In the genomic region with DNA sequence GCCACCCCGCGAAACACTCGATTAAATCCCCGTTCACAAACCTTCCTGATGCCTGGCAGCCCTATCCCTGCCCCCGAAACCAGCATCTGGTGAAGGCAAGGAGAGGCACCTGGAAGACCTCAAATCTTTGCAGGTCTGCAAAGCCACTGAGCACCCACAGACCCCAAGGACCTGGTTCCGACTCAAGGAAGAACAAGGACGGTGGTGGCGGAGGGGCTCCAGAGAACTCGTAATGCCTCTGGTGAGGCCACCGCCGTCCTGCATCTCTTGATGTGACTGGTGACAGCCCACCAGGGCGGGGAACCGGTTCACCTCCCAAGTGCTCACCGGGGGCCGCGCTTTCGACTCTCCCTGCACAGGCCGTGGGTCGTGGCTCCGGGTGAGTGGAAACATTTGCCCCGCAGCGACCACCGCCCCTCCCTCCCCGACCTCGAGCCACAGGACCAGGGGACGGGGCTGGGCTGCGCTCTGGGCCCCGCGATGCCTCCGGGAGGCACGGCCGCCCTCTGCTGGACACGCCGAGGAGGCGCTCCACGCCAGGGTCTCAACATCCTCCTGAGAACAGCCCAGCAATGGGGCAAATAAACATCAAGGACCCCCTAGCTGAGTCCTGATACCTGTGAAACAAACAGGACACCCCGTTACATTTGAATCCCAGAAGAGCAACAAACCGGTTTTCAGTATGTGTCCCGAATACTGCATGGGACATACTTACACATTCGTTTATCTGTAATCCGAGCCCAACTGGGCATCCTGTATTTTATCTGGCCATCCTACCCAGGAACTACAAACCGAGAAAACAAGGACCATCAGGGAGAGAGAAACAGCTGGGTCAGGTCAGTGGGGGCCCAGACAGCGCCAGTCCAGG, we compare ENCODE assay signal across 9 cellular contexts. TPM values are rescaled to one million over a fixed set of nuclear protein-coding genes. Genes with fewer than 3 reads are reported as not detected.
A peak's percentile ranks its signal among the peaks of the same experiment; 100 is the strongest.
DNase-seq lines count a peak whose midpoint lies in the region; ATAC-seq, FAIRE-seq and TF ChIP-seq lines count a peak whose summit lies in the region.
"Had no signal": no experiment of that assay in that cellular context is flagged by ENCODE, and none has a peak within 500 bp of the region (broad histone marks: within the 10 kb centered on the region; RNA-seq: fewer than 3 reads in every experiment).

No MANE protein-coding gene starts in this region.

- H3K4me1 ChIP-seq in A549 (0 out of 3 replicates have a peak, but pooled peaks cover 4% of the 10 kb centered on the region), K562 (replicated peaks in 1 of 2; ENCODE audit: control insufficient read depth in 2 of 2, insufficient read depth in 2 of 2, low read length in 2 of 2) (peaks cover 7 to 39% of the 10 kb centered on the region in 2 experiments; a peak in 4 of 5 replicates), keratinocyte (ENCODE audit: control insufficient read depth, extremely low read depth, insufficient read depth, low read length) (peaks cover 12% of the 10 kb centered on the region)

- dilution Hi-C loops in keratinocyte (cut with MboI; ENCODE audit: extremely low pct_ligation_motif_present, low sequenced_read_pairs): no loop called here

- TF ChIP-seq POLR2A in A549 (IDR thresholded peaks at IDR 0.05; ENCODE audit: low read length) (no peak), K562 (conservative IDR thresholded peaks at IDR 0.05) (no peak)

- peak overlapping the region; percentile 83 for H3K4me2 ChIP-seq in A549
- 0 out of 2 replicates have a peak overlapping the region, but pooled peaks have one; percentile 6 for H3K4me2 ChIP-seq in K562 (ENCODE audit: insufficient read depth, low read length)
- H3K4me2 ChIP-seq in keratinocyte (ENCODE audit: control insufficient read depth, extremely low read depth, insufficient read depth, low read depth, low read length): peak overlapping the region; percentile 22

- no peak overlapping the region for H3K4me3 ChIP-seq in A549
- H3K4me3 ChIP-seq in K562: no peak overlapping the region
- H3K4me3 ChIP-seq in keratinocyte (ENCODE audit: control insufficient read depth in 2 of 3, extremely low read depth in 1 of 3, insufficient read depth in 2 of 3, low read depth in 1 of 3, low read length in 3 of 3): no peak overlapping the region

- ATAC-seq in A549 (peak; percentile 65 to 82), K562 (peak; percentile 96), GM19463 (IDR thresholded peaks at IDR 0.05; ENCODE audit: unreplicated experiment) (no peak), HG03520 (IDR thresholded peaks at IDR 0.05; ENCODE audit: unreplicated experiment) (no peak)

- H3K27ac ChIP-seq in A549 (no peak overlapping the region), K562 (ENCODE audit: extremely low read depth, low read depth, low read length) (no peak overlapping the region), keratinocyte (ENCODE audit: control insufficient read depth, insufficient read depth, low read length) (no peak overlapping the region)

- 16% methylated on average over 17 of the region's 43 CpGs for WGBS in A549 (ENCODE audit: missing lambda C conversion rate)
- 9% methylated on average over 40 of the region's 43 CpGs for WGBS in K562 (ENCODE audit: insufficient coverage, low coverage, missing lambda C conversion rate)

- CTCF ChIA-PET in A549 (lab: Yijun Ruan, JAX) (interaction anchor here (1.0 to 1.2 kb wide), 4 partner anchors 8 to 19 kb away, joined by 3 to 6 read pairs (median 4); no protein-coding TSS in a partner anchor), K562 (lab: Yijun Ruan, JAX; ENCODE audit: low intra/inter-chr PET ratio) (interaction anchor here (0.6 to 1.6 kb wide), 2 partner anchors 26 to 28 kb away, joined by 3 read pairs; no protein-coding TSS in a partner anchor)

- POLR2A ChIA-PET in A549 (lab: Yijun Ruan, JAX) (no interaction called here), K562 (lab: Yijun Ruan, JAX) (no interaction called here)

- H3K36me3 ChIP-seq in K562 (ENCODE audit: control insufficient read depth, insufficient read depth, low read length) (no peaks in the 10 kb centered on the region), keratinocyte (ENCODE audit: control insufficient read depth in 2 of 2, extremely low read depth in 1 of 2, insufficient read depth in 2 of 2, low read length in 2 of 2) (no peaks in the 10 kb centered on the region)

- no peak overlapping the region for H2AFZ ChIP-seq in K562 (ENCODE audit: low read depth, low read length)
- no peak overlapping the region for H2AFZ ChIP-seq in keratinocyte (ENCODE audit: control insufficient read depth, low read length)

- in situ Hi-C loops in K562 (cut with MboI): no loop called here

- DNase-seq in A549 (ENCODE audit: low read depth in 1 of 2, low spot score in 1 of 2) (peak; percentile 29 to 50), GM19240 (ENCODE audit: insufficient read length, low spot score) (peak; percentile 61), SK-N-DZ (ENCODE audit: low spot score) (peak; percentile 61), K562 (ENCODE audit: extremely low read depth in 1 of 4, low spot score in 3 of 4) (peak; percentile 67 to 80 (median 78)), keratinocyte (ENCODE audit: low read depth, low spot score) (no peak)
- DNase-seq in stimulated activated CD4-positive, alpha-beta T cell treated with anti-CD3 and anti-CD28 coated beads, Interleukin-4, amount 100 ng/mL, for 24 hours: peak; percentile 50

- H4K20me1 ChIP-seq in K562 (replicated peaks; ENCODE audit: control insufficient read depth, insufficient read depth, low read length): peaks cover 4% of the 10 kb centered on the region; the same call in 1 of the 2 replicates
- no peaks in the 10 kb centered on the region for H4K20me1 ChIP-seq in keratinocyte (ENCODE audit: control insufficient read depth, extremely low read depth, insufficient read depth, low read length)

- no peaks in the 10 kb centered on the region for H3K9me1 ChIP-seq in K562 (ENCODE audit: control insufficient read depth, insufficient read depth, low read length)
- no peaks in the 10 kb centered on the region for H3K9me1 ChIP-seq in keratinocyte (ENCODE audit: control insufficient read depth, extremely low read depth, insufficient read depth, low read length)

- BruUV-seq in K562 (replicated peaks; lab: Mats Ljungman, UMichigan): no TSS peak

- intact Hi-C loops in K562 (cut with micrococcal nuclease): no loop called here

- TF ChIP-seq CTCF in A549 (IDR thresholded peaks at IDR 0.05) (peak; percentile 67), K562 (IDR thresholded peaks at IDR 0.05 in 2 of 3, conservative IDR thresholded peaks at IDR 0.05 in 1 of 3; ENCODE audit: insufficient read depth in 2 of 3, low read depth in 1 of 3, low read length in 3 of 3) (peak; percentile 73 to 87 (median 86)), keratinocyte (optimal IDR thresholded peaks at IDR 0.05 in 1 of 3, IDR thresholded peaks at IDR 0.05 in 1 of 3, conservative IDR thresholded peaks at IDR 0.05 in 1 of 3; ENCODE audit: extremely low read depth in 1 of 3, insufficient read depth in 2 of 3, low read length in 3 of 3) (peak; percentile 56 to 91 (median 88))

- H3K79me2 ChIP-seq in K562 (ENCODE audit: control insufficient read depth, insufficient read depth, low read length) (no peaks in the 10 kb centered on the region), keratinocyte (ENCODE audit: control insufficient read depth, insufficient read depth, low read length) (no peaks in the 10 kb centered on the region)

- TF ChIP-seq RAD21 in A549 (conservative IDR thresholded peaks at IDR 0.05 in 1 of 2, IDR thresholded peaks at IDR 0.05 in 1 of 2): peak; percentile 31 to 48; a peak in 3 of 5 replicates
- TF ChIP-seq RAD21 in K562 (CRISPR knock-in tag; conservative IDR thresholded peaks at IDR 0.05 in 1 of 2, IDR thresholded peaks at IDR 0.05 in 1 of 2): peak; percentile 27 to 66; a peak in 3 of 4 replicates

- H3K9me3 ChIP-seq in A549 (no peaks in the 10 kb centered on the region), K562 (replicated peaks; ENCODE audit: control insufficient read depth, insufficient read depth, low read depth, low read length) (no peaks in the 10 kb centered on the region), keratinocyte (ENCODE audit: control insufficient read depth, low read depth, low read length) (no peaks in the 10 kb centered on the region)

- H3K9ac ChIP-seq in K562 (ENCODE audit: insufficient read depth in 1 of 2, low read depth in 2 of 2, low read length in 2 of 2) (peak overlapping the region in 1 of 2 experiments; percentile 13; a peak in 1 of 4 replicates), keratinocyte (ENCODE audit: control insufficient read depth, extremely low read depth, insufficient read depth, low read length) (no peak overlapping the region)

- peaks cover 5 to 28% of the 10 kb centered on the region in 2 experiments; a peak in 4 of 5 replicates for H3K27me3 ChIP-seq in K562 (ENCODE audit: control insufficient read depth in 2 of 2, insufficient read depth in 2 of 2, low read length in 2 of 2)
- H3K27me3 ChIP-seq in keratinocyte (ENCODE audit: control insufficient read depth, extremely low read depth, insufficient read depth, low read length): peaks cover 35% of the 10 kb centered on the region

- TF ChIP-seq EP300 in A549 (IDR thresholded peaks at IDR 0.05) (no peak), K562 (IDR thresholded peaks at IDR 0.05; ENCODE audit: low read length) (no peak)

- no peak for FAIRE-seq in A549 (lab: Jason Lieb, UNC)
- FAIRE-seq in K562 (lab: Jason Lieb, UNC): peak; percentile 60
- no peak for FAIRE-seq in keratinocyte (lab: Jason Lieb, UNC)
- FAIRE-seq: GM18507 had no signal

RNA-seq across cellular contexts. Expression of a gene that starts 3.9 kb away (rescaled TPM):
- polyA plus RNA-seq in A549 (2011; rRNA removed) (44.2 and 55.1 TPM in 2 replicates), A549 (2017; fragmentation: RNase III; extraction: RNeasy Plus Mini Kit Qiagen cat#74134 plus additional on column Dnase treatment) (89.6 to 100 TPM (median 90.9 TPM) in 3 replicates), K562 (2011; rRNA removed) (1.1 and 2.5 TPM in 2 replicates), K562 (2014; fragmentation: Illumina TruSeq; extraction: Trizol) (3.1 and 3.4 TPM in 2 replicates), K562 (2014; fragmentation: Nextera tagmentation; extraction: Ambion mirVana) (under 1 TPM in 1 of 2 experiments, not detected in 1; 0.56 TPM), K562 (2014; rRNA removed) (2.0 and 2.2 TPM in 2 replicates), keratinocyte (13.4 to 45.9 TPM (median 13.6 TPM) in 3 replicates)
- 138 and 163 TPM in 2 replicates for polyA plus RNA-seq in A549 (2012; cell fraction: cytosol; rRNA removed)
- polyA plus RNA-seq in A549 (2012; cell fraction: nucleus; rRNA removed): 214 and 240 TPM in 2 replicates
- 65.6 and 70.1 TPM in 2 replicates for polyA minus RNA-seq in A549 (2011; rRNA and poly(A)+ RNA removed)
- 2.9 and 3.0 TPM in 2 replicates for polyA plus RNA-seq in SK-N-DZ (2014; cell fraction: cytosol; rRNA removed)
- 1.9 and 4.3 TPM in 2 replicates for polyA plus RNA-seq in SK-N-DZ (2014; cell fraction: nucleus; rRNA removed)
- 6.2 and 17.1 TPM in 2 replicates for total RNA-seq in K562 (2011; cell fraction: chromatin; rRNA removed; ENCODE audit: low replicate concordance)
- total RNA-seq in K562 (2011; cell fraction: nucleolus; rRNA removed): 17.7 and 19.1 TPM in 2 replicates
- 13.8 and 19.1 TPM in 2 replicates for total RNA-seq in K562 (2011; cell fraction: nucleoplasm; rRNA removed)
- total RNA-seq in K562 (2014; rRNA removed) (3.1 and 4.0 TPM in 2 replicates), K562 (2014; rRNA removed; fragmentation: Illumina TruSeq; extraction: Trizol) (0.67 and 2.0 TPM in 2 replicates), K562 (2015; rRNA removed; fragmentation: Illumina TruSeq; extraction: Trizol) (0.51 and 0.64 TPM in 2 replicates), K562 (2021) (3.9 and 4.4 TPM in 2 replicates)
- polyA plus RNA-seq in K562 (2011; cell fraction: cytosol; rRNA removed): 1.9 and 11.7 TPM in 2 replicates
- polyA plus RNA-seq in K562 (2011; cell fraction: nucleus; rRNA removed): 2.4 and 12.0 TPM in 2 replicates
- polyA plus RNA-seq in K562 (2012): 0.58 and 1.5 TPM in 2 replicates
- 0.63 and 3.3 TPM in 2 replicates for polyA minus RNA-seq in K562 (2011; rRNA and poly(A)+ RNA removed)
- 2.7 TPM in 1 of 2 replicates, not detected in the other for polyA minus RNA-seq in K562 (2011; cell fraction: cytosol; rRNA and poly(A)+ RNA removed)
- 0.44 and 1.5 TPM in 2 replicates for polyA minus RNA-seq in K562 (2011; cell fraction: nucleus; rRNA and poly(A)+ RNA removed)
- 2.0 TPM for polyA plus RNA-seq in keratinocyte (2011; ENCODE audit: low read depth)
- polyA plus RNA-seq in keratinocyte (2011; cell fraction: cytosol; rRNA removed): 11.5 and 24.0 TPM in 2 replicates
- 32.8 and 41.4 TPM in 2 replicates for polyA plus RNA-seq in keratinocyte (2011; cell fraction: nucleus; rRNA removed)
- polyA plus RNA-seq in keratinocyte (2012; ENCODE audit: low replicate concordance): 17.1 and 36.3 TPM in 2 replicates
- polyA minus RNA-seq in keratinocyte: 13.5 to 91.7 TPM (median 14.5 TPM) in 3 replicates
- polyA minus RNA-seq in keratinocyte (2011; cell fraction: cytosol; rRNA and poly(A)+ RNA removed): 11.9 TPM
- polyA minus RNA-seq in keratinocyte (2011; cell fraction: nucleus; rRNA and poly(A)+ RNA removed): 12.0 and 12.7 TPM in 2 replicates

RNA-seq across cellular contexts. Expression of a gene that starts 49.5 kb away (rescaled TPM):
- polyA plus RNA-seq in A549 (2011; rRNA removed): 8.8 and 15.2 TPM in 2 replicates
- 9.2 and 13.2 TPM in 2 replicates for polyA plus RNA-seq in A549 (2012; cell fraction: cytosol; rRNA removed)
- polyA plus RNA-seq in A549 (2012; cell fraction: nucleus; rRNA removed): 29.6 and 40.2 TPM in 2 replicates
- polyA plus RNA-seq in A549 (2017; fragmentation: RNase III; extraction: RNeasy Plus Mini Kit Qiagen cat#74134 plus additional on column Dnase treatment): 9.3 to 11.5 TPM (median 11.2 TPM) in 3 replicates
- polyA minus RNA-seq in A549 (2011; rRNA and poly(A)+ RNA removed): 27.5 and 61.5 TPM in 2 replicates
- polyA plus RNA-seq in SK-N-DZ (2014; cell fraction: cytosol; rRNA removed): 51.4 and 59.5 TPM in 2 replicates
- polyA plus RNA-seq in SK-N-DZ (2014; cell fraction: nucleus; rRNA removed): 42.3 and 53.4 TPM in 2 replicates
- 96.1 and 210 TPM in 2 replicates for total RNA-seq in K562 (2011; cell fraction: chromatin; rRNA removed; ENCODE audit: low replicate concordance)
- total RNA-seq in K562 (2011; cell fraction: nucleolus; rRNA removed): 97.7 and 120 TPM in 2 replicates
- total RNA-seq in K562 (2011; cell fraction: nucleoplasm; rRNA removed): 88.2 and 108 TPM in 2 replicates
- total RNA-seq in K562 (2014; rRNA removed): 18.0 and 23.8 TPM in 2 replicates
- total RNA-seq in K562 (2014; rRNA removed; fragmentation: Illumina TruSeq; extraction: Trizol): 11.4 and 13.7 TPM in 2 replicates
- total RNA-seq in K562 (2015; rRNA removed; fragmentation: Illumina TruSeq; extraction: Trizol): 15.2 and 15.6 TPM in 2 replicates
- 33.0 and 34.7 TPM in 2 replicates for total RNA-seq in K562 (2021)
- polyA plus RNA-seq in K562 (2011; rRNA removed): 13.0 and 17.2 TPM in 2 replicates
- polyA plus RNA-seq in K562 (2011; cell fraction: cytosol; rRNA removed): 15.0 and 27.6 TPM in 2 replicates
- polyA plus RNA-seq in K562 (2011; cell fraction: nucleus; rRNA removed): 70.0 and 127 TPM in 2 replicates
- 22.7 and 32.9 TPM in 2 replicates for polyA plus RNA-seq in K562 (2012)
- 24.3 and 32.5 TPM in 2 replicates for polyA plus RNA-seq in K562 (2014; fragmentation: Illumina TruSeq; extraction: Trizol)
- polyA plus RNA-seq in K562 (2014; fragmentation: Nextera tagmentation; extraction: Ambion mirVana): under 1 TPM; 0.46 to 0.48 TPM
- 20.5 and 32.9 TPM in 2 replicates for polyA plus RNA-seq in K562 (2014; rRNA removed)
- 39.5 and 48.7 TPM in 2 replicates for polyA minus RNA-seq in K562 (2011; rRNA and poly(A)+ RNA removed)
- polyA minus RNA-seq in K562 (2011; cell fraction: cytosol; rRNA and poly(A)+ RNA removed): 15.7 and 31.0 TPM in 2 replicates
- polyA minus RNA-seq in K562 (2011; cell fraction: nucleus; rRNA and poly(A)+ RNA removed): 37.3 and 44.9 TPM in 2 replicates
- 16.3 to 21.9 TPM (median 18.4 TPM) in 3 replicates for polyA plus RNA-seq in keratinocyte
- 8.0 TPM for polyA plus RNA-seq in keratinocyte (2011; ENCODE audit: low read depth)
- polyA plus RNA-seq in keratinocyte (2011; cell fraction: cytosol; rRNA removed): 14.9 and 25.7 TPM in 2 replicates
- polyA plus RNA-seq in keratinocyte (2011; cell fraction: nucleus; rRNA removed): 40.6 and 52.6 TPM in 2 replicates
- 27.5 and 36.8 TPM in 2 replicates for polyA plus RNA-seq in keratinocyte (2012; ENCODE audit: low replicate concordance)
- 41.5 to 112 TPM (median 50.4 TPM) in 3 replicates for polyA minus RNA-seq in keratinocyte
- 25.5 TPM for polyA minus RNA-seq in keratinocyte (2011; cell fraction: cytosol; rRNA and poly(A)+ RNA removed)
- 37.0 and 70.8 TPM in 2 replicates for polyA minus RNA-seq in keratinocyte (2011; cell fraction: nucleus; rRNA and poly(A)+ RNA removed)

Comparison
In these comparisons a context has a peak if more than half of its experiments do, and no peak if none do; other contexts are left out.
1. ATAC-seq: peak in A549 (2 of 2) and K562 (single experiment); none in GM19463 (single experiment) and HG03520 (single experiment).
2. H3K4me2 ChIP-seq: peak in every context shown above with its lines; median percentile 83 in A549; 22 in keratinocyte; 6 in K562.
3. Peak in every context shown above with its lines, with median percentiles within 50 percentile points of each other: CTCF ChIP-seq.